Comparison of ENCODE assay signal across 7 cellular contexts in genomic region chr3:81823882-81824395, GRCh38.
A peak's percentile ranks its signal among the peaks of the same experiment; 100 is the strongest.
DNase-seq lines count a peak whose midpoint lies in the region; ATAC-seq lines count a peak whose summit lies in the region.

No MANE protein-coding gene starts in this region.

- DNase-seq in NCI-H69 (lab: John Stamatoyannopoulos, UW), result peak; percentile 12
- peak; percentile 72 for DNase-seq in kidney tubule cell (ENCODE audit: low spot score)
- DNase-seq in activated CD4-positive, alpha-beta T cell treated with anti-CD3 and anti-CD28 coated beads, Interleukin-2, amount 50 U/mL, for 4 hours, result no peak
- no peak for DNase-seq in H4 (ENCODE audit: low spot score)
- DNase-seq in NK-92 treated with Interleukin-12 subunit alpha and Interleukin-12 subunit beta, amount 100 ng/mL, for 24 hours (lab: John Stamatoyannopoulos, UW), result no peak

- ATAC-seq in GM19397 (IDR thresholded peaks at IDR 0.05; ENCODE audit: unreplicated experiment) (peak; percentile 95), HG03066 (IDR thresholded peaks at IDR 0.05; ENCODE audit: low read depth, unreplicated experiment) (peak; percentile 95)

Comparison
In these comparisons a context has a peak if more than half of its experiments do, and no peak if none do; other contexts are left out.
1. DNase-seq: peak in NCI-H69 (single experiment) and kidney tubule cell (single experiment); none in activated CD4-positive, alpha-beta T cell treated with anti-CD3 and anti-CD28 coated beads, Interleukin-2, amount 50 U/mL, for 4 hours (0 of 2), H4 (single experiment) and NK-92 treated with Interleukin-12 subunit alpha and Interleukin-12 subunit beta, amount 100 ng/mL, for 24 hours (single experiment).